ENCODE assay signal across 8 cellular contexts in the genomic region with DNA sequence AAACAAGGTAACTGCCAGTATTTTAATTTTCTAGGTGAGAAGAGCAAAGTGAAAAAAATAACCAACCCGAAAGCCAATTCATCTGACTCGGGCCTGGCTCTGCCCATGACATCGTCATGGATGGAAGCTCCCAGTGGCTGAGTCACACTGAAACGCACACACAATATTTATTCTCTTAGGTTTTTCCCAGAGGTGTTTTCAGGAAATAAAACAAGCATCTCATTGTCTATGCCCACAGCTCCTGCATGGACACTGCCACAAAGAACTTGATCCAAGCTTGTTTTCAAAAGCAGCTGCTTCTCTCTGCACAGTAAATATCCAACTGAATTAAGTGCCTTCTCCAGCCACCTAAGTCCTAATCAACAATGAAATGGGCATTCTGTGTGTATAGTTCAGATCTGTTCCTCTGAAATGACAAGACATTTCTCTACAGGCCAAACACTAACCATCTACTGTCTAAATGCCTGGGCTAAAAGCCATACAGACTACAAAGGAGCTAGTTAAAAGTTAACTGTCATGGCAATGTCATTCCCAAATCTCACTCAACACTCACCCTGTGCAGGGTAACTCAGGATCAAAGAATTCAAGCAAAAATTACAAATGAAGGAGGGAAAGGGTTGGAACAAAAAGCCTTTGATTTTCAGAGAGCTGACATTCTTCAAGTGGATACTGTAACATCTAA.
DNase-seq lines count a peak whose midpoint lies in the region; ATAC-seq and TF ChIP-seq lines count a peak whose summit lies in the region.

No MANE protein-coding gene starts in this region.

- H3K4me1 ChIP-seq in lower lobe of right lung: peaks cover 10% of the 10 kb centered on the region

- H3K36me3 ChIP-seq in lower lobe of right lung: no peaks in the 10 kb centered on the region

- no peak for TF ChIP-seq CTCF in cardiac fibroblast (IDR thresholded peaks at IDR 0.05; ENCODE audit: low read depth, low read length)
- TF ChIP-seq CTCF in lower lobe of right lung (IDR thresholded peaks at IDR 0.05): no peak

- intact Hi-C loops in lower lobe of right lung (cut with DNase I): no loop called here

- ATAC-seq in lower lobe of right lung: no peak

- H3K9me3 ChIP-seq in lower lobe of right lung: no peaks in the 10 kb centered on the region

- no peak overlapping the region for H3K27ac ChIP-seq in lower lobe of right lung

- DNase-seq in EL: peak; percentile 49
- DNase-seq in HuH-7.5 (ENCODE audit: low spot score): peak; percentile 31
- DNase-seq in cardiac fibroblast (ENCODE audit: low read depth in 2 of 2): peak; percentile 55 to 73
- peak; percentile 30 for DNase-seq in mucosa of gallbladder (ENCODE audit: low spot score)
- DNase-seq in lower lobe of right lung: no peak
- no peak for DNase-seq in activated CD4-positive, alpha-beta T cell treated with anti-CD3 and anti-CD28 coated beads for 4 hours
- no peak for DNase-seq in NCI-H128 (lab: John Stamatoyannopoulos, UW; ENCODE audit: unreplicated experiment)
- no peak for DNase-seq in inferior parietal cortex (ENCODE audit: extremely low spot score)

- no peaks in the 10 kb centered on the region for H3K27me3 ChIP-seq in lower lobe of right lung (ENCODE audit: low read depth)

- H3K4me3 ChIP-seq in cardiac fibroblast (replicated peaks in 1 of 2; ENCODE audit: low read depth in 2 of 2, low read length in 2 of 2): no peak overlapping the region
- no peak overlapping the region for H3K4me3 ChIP-seq in lower lobe of right lung

Comparison
In these comparisons a context has a peak if more than half of its experiments do, and no peak if none do; other contexts are left out.
1. DNase-seq: peak in EL (single experiment), HuH-7.5 (single experiment), cardiac fibroblast (2 of 2) and mucosa of gallbladder (single experiment); none in lower lobe of right lung (single experiment), activated CD4-positive, alpha-beta T cell treated with anti-CD3 and anti-CD28 coated beads for 4 hours (0 of 2), NCI-H128 (single experiment) and inferior parietal cortex (single experiment).